Comparison of ENCODE assay signal across 1 cellular context in the genomic region with DNA sequence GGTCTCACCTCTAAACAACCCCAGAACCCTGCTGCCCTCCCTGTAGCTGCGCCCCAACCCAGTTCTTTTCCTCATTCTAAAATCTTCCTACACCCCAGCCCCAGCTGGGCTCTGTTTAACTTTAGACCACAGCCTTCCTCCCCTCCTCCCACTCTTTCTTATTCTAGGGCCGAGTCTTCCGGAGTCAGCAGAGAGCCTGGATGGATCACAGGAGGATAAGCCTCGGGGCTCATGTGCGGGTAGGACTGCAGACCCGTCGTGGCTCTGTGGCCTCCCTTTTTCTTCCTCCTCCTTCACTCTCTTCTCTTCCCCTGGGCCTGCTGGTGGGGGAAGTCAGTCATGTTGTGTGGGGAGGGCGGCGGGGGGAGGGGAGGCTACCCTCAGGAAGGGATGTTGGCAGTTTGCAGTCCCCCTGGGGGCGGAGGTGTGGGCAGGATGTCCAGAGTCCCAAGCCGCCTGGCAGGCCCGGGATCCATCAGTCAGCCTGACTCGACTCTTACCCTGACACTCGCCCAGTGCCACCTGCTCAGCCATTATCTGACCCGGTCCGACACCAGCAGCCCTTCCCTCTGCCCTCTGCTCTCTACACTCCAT.
TF ChIP-seq lines count a peak whose summit lies in the region.

No MANE protein-coding gene starts in this region.

TF ChIP-seq in GM23338, 12 proteins besides CTCF, POLR2A, EP300 and RAD21 (continued from another document):
- TF ChIP-seq, protein P1, sequence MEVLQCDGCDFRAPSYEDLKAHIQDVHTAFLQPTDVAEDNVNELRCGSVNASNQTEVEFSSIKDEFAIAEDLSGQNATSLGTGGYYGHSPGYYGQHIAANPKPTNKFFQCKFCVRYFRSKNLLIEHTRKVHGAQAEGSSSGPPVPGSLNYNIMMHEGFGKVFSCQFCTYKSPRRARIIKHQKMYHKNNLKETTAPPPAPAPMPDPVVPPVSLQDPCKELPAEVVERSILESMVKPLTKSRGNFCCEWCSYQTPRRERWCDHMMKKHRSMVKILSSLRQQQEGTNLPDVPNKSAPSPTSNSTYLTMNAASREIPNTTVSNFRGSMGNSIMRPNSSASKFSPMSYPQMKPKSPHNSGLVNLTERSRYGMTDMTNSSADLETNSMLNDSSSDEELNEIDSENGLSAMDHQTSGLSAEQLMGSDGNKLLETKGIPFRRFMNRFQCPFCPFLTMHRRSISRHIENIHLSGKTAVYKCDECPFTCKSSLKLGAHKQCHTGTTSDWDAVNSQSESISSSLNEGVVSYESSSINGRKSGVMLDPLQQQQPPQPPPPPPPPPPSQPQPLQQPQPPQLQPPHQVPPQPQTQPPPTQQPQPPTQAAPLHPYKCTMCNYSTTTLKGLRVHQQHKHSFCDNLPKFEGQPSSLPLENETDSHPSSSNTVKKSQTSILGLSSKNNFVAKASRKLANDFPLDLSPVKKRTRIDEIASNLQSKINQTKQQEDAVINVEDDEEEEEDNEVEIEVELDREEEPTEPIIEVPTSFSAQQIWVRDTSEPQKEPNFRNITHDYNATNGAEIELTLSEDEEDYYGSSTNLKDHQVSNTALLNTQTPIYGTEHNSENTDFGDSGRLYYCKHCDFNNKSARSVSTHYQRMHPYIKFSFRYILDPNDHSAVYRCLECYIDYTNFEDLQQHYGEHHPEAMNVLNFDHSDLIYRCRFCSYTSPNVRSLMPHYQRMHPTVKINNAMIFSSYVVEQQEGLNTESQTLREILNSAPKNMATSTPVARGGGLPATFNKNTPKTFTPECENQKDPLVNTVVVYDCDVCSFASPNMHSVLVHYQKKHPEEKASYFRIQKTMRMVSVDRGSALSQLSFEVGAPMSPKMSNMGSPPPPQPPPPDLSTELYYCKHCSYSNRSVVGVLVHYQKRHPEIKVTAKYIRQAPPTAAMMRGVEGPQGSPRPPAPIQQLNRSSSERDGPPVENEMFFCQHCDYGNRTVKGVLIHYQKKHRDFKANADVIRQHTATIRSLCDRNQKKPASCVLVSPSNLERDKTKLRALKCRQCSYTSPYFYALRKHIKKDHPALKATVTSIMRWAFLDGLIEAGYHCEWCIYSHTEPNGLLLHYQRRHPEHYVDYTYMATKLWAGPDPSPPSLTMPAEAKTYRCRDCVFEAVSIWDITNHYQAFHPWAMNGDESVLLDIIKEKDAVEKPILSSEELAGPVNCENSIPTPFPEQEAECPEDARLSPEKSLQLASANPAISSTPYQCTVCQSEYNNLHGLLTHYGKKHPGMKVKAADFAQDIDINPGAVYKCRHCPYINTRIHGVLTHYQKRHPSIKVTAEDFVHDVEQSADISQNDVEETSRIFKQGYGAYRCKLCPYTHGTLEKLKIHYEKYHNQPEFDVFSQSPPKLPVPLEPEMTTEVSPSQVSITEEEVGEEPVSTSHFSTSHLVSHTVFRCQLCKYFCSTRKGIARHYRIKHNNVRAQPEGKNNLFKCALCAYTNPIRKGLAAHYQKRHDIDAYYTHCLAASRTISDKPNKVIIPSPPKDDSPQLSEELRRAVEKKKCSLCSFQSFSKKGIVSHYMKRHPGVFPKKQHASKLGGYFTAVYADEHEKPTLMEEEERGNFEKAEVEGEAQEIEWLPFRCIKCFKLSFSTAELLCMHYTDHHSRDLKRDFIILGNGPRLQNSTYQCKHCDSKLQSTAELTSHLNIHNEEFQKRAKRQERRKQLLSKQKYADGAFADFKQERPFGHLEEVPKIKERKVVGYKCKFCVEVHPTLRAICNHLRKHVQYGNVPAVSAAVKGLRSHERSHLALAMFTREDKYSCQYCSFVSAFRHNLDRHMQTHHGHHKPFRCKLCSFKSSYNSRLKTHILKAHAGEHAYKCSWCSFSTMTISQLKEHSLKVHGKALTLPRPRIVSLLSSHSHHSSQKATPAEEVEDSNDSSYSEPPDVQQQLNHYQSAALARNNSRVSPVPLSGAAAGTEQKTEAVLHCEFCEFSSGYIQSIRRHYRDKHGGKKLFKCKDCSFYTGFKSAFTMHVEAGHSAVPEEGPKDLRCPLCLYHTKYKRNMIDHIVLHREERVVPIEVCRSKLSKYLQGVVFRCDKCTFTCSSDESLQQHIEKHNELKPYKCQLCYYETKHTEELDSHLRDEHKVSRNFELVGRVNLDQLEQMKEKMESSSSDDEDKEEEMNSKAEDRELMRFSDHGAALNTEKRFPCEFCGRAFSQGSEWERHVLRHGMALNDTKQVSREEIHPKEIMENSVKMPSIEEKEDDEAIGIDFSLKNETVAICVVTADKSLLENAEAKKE (CRISPR knock-in tag; IDR thresholded peaks at IDR 0.05) = no peak
